ENCODE assay signal across 8 cellular contexts in genomic region chr2:31136732-31137131, GRCh38. TPM values are rescaled to one million over a fixed set of nuclear protein-coding genes. Genes with fewer than 3 reads are reported as not detected.
A peak's percentile ranks its signal among the peaks of the same experiment; 100 is the strongest.
DNase-seq lines count a peak whose midpoint lies in the region; ATAC-seq and TF ChIP-seq lines count a peak whose summit lies in the region.

No MANE protein-coding gene starts in this region.

- peaks cover 48% of the 10 kb centered on the region for H3K27me3 Mint-ChIP-seq in activated CD8-positive, alpha-beta T cell treated with anti-CD3 and anti-CD28 coated beads for 36 hours
- H3K27me3 Mint-ChIP-seq in activated CD8-positive, alpha-beta T cell treated with anti-CD3 and anti-CD28 coated beads, Interleukin-2, amount 10 ng/mL, durations not matched to agents 7 days and 5 days (ENCODE audit: low read depth) = peaks cover 45% of the 10 kb centered on the region
- H3K27me3 Mint-ChIP-seq in glutamatergic neuron (ENCODE audit: unreplicated experiment) = peaks cover 12% of the 10 kb centered on the region

- no peak for TF ChIP-seq CTCF in activated CD8-positive, alpha-beta T cell treated with anti-CD3 and anti-CD28 coated beads for 36 hours (IDR thresholded peaks at IDR 0.05)
- TF ChIP-seq CTCF in glutamatergic neuron (IDR thresholded peaks at IDR 0.05; ENCODE audit: partially characterized antibody, unreplicated experiment) = no peak

- CTCF ChIA-PET in activated CD8-positive, alpha-beta T cell treated with anti-CD3 and anti-CD28 coated beads for 36 hours (lab: Charles Lee) = interaction anchor here (1.6 kb wide), 1 partner anchor 97 kb away, joined by 4 read pairs; the partner anchor contains the start of gene EHD3
- CTCF ChIA-PET in activated CD8-positive, alpha-beta T cell treated with anti-CD3 and anti-CD28 coated beads, Interleukin-2, amount 10 ng/mL, durations not matched to agents 7 days and 5 days (lab: Charles Lee) = no interaction called here

- peak; percentile 12 for DNase-seq in activated CD8-positive, alpha-beta T cell treated with anti-CD3 and anti-CD28 coated beads for 36 hours
- DNase-seq in activated CD8-positive, alpha-beta T cell treated with anti-CD3 and anti-CD28 coated beads, Interleukin-2, amount 10 ng/mL, durations not matched to agents 7 days and 5 days = no peak
- DNase-seq in RPMI8226 = peak; percentile 43
- DNase-seq in glutamatergic neuron = no peak
- no peak for DNase-seq in stimulated activated effector memory CD8-positive, alpha-beta T cell treated with anti-CD3 and anti-CD28 coated beads, Interleukin-12 subunit alpha, Interleukin-12 subunit beta, amount 100 ng/mL, for 72 hours (ENCODE audit: low spot score in 2 of 2)
- no peak for DNase-seq in H4 (ENCODE audit: low spot score)
- no peak for DNase-seq in NCI-H748 treated with DMSO at 0.1 percent for 48 hours (lab: John Stamatoyannopoulos, UW)

- H3K36me3 Mint-ChIP-seq in activated CD8-positive, alpha-beta T cell treated with anti-CD3 and anti-CD28 coated beads for 36 hours (ENCODE audit: low read depth) = no peaks in the 10 kb centered on the region
- no peaks in the 10 kb centered on the region for H3K36me3 Mint-ChIP-seq in activated CD8-positive, alpha-beta T cell treated with anti-CD3 and anti-CD28 coated beads, Interleukin-2, amount 10 ng/mL, durations not matched to agents 7 days and 5 days (ENCODE audit: low read depth)
- H3K36me3 Mint-ChIP-seq in glutamatergic neuron (ENCODE audit: unreplicated experiment) = no peaks in the 10 kb centered on the region
- H3K36me3 Mint-ChIP-seq in stimulated activated effector memory CD8-positive, alpha-beta T cell treated with anti-CD3 and anti-CD28 coated beads, Interleukin-12 subunit alpha, Interleukin-12 subunit beta, amount 100 ng/mL, for 72 hours = no peaks in the 10 kb centered on the region

- H3K4me3 Mint-ChIP-seq in activated CD8-positive, alpha-beta T cell treated with anti-CD3 and anti-CD28 coated beads for 36 hours = peak overlapping the region; percentile 64
- H3K4me3 Mint-ChIP-seq in activated CD8-positive, alpha-beta T cell treated with anti-CD3 and anti-CD28 coated beads, Interleukin-2, amount 10 ng/mL, durations not matched to agents 7 days and 5 days = no peak overlapping the region
- peak overlapping the region; percentile 81 for H3K4me3 Mint-ChIP-seq in glutamatergic neuron (ENCODE audit: unreplicated experiment)
- H3K4me3 Mint-ChIP-seq in stimulated activated effector memory CD8-positive, alpha-beta T cell treated with anti-CD3 and anti-CD28 coated beads, Interleukin-12 subunit alpha, Interleukin-12 subunit beta, amount 100 ng/mL, for 72 hours = peak overlapping the region; percentile 61

- H3K9me3 Mint-ChIP-seq in activated CD8-positive, alpha-beta T cell treated with anti-CD3 and anti-CD28 coated beads for 36 hours = no peaks in the 10 kb centered on the region
- H3K9me3 Mint-ChIP-seq in activated CD8-positive, alpha-beta T cell treated with anti-CD3 and anti-CD28 coated beads, Interleukin-2, amount 10 ng/mL, durations not matched to agents 7 days and 5 days (ENCODE audit: insufficient read depth) = no peaks in the 10 kb centered on the region
- H3K9me3 Mint-ChIP-seq in glutamatergic neuron (ENCODE audit: unreplicated experiment) = peaks cover 3% of the 10 kb centered on the region
- H3K9me3 Mint-ChIP-seq in stimulated activated effector memory CD8-positive, alpha-beta T cell treated with anti-CD3 and anti-CD28 coated beads, Interleukin-12 subunit alpha, Interleukin-12 subunit beta, amount 100 ng/mL, for 72 hours = no peaks in the 10 kb centered on the region

- intact Hi-C loops in activated CD8-positive, alpha-beta T cell treated with anti-CD3 and anti-CD28 coated beads for 36 hours (cut with micrococcal nuclease) = no loop called here

- no peak overlapping the region for H3K27ac Mint-ChIP-seq in activated CD8-positive, alpha-beta T cell treated with anti-CD3 and anti-CD28 coated beads for 36 hours
- H3K27ac Mint-ChIP-seq in activated CD8-positive, alpha-beta T cell treated with anti-CD3 and anti-CD28 coated beads, Interleukin-2, amount 10 ng/mL, durations not matched to agents 7 days and 5 days = no peak overlapping the region
- no peak overlapping the region for H3K27ac Mint-ChIP-seq in glutamatergic neuron (ENCODE audit: unreplicated experiment)
- H3K27ac Mint-ChIP-seq in stimulated activated effector memory CD8-positive, alpha-beta T cell treated with anti-CD3 and anti-CD28 coated beads, Interleukin-12 subunit alpha, Interleukin-12 subunit beta, amount 100 ng/mL, for 72 hours = no peak overlapping the region

- POLR2A ChIA-PET in activated CD8-positive, alpha-beta T cell treated with anti-CD3 and anti-CD28 coated beads for 36 hours (lab: Charles Lee) = no interaction called here
- POLR2A ChIA-PET in activated CD8-positive, alpha-beta T cell treated with anti-CD3 and anti-CD28 coated beads, Interleukin-2, amount 10 ng/mL, durations not matched to agents 7 days and 5 days (lab: Charles Lee) = no interaction called here

- no peak for ATAC-seq in activated CD8-positive, alpha-beta T cell treated with anti-CD3 and anti-CD28 coated beads for 36 hours
- no peak for ATAC-seq in activated CD8-positive, alpha-beta T cell treated with anti-CD3 and anti-CD28 coated beads, Interleukin-2, amount 10 ng/mL, durations not matched to agents 7 days and 5 days
- no peak for ATAC-seq in stimulated activated effector memory CD8-positive, alpha-beta T cell treated with anti-CD3 and anti-CD28 coated beads, Interleukin-12 subunit alpha, Interleukin-12 subunit beta, amount 100 ng/mL, for 72 hours
- no peak for ATAC-seq in GM19467 (IDR thresholded peaks at IDR 0.05; ENCODE audit: unreplicated experiment)

- peaks cover 8% of the 10 kb centered on the region for H3K4me1 Mint-ChIP-seq in activated CD8-positive, alpha-beta T cell treated with anti-CD3 and anti-CD28 coated beads for 36 hours (ENCODE audit: low read depth)
- peaks cover 10% of the 10 kb centered on the region for H3K4me1 Mint-ChIP-seq in activated CD8-positive, alpha-beta T cell treated with anti-CD3 and anti-CD28 coated beads, Interleukin-2, amount 10 ng/mL, durations not matched to agents 7 days and 5 days (ENCODE audit: low read depth)
- peaks cover 19% of the 10 kb centered on the region for H3K4me1 Mint-ChIP-seq in glutamatergic neuron (ENCODE audit: low read depth, unreplicated experiment)
- peaks cover 8% of the 10 kb centered on the region for H3K4me1 Mint-ChIP-seq in stimulated activated effector memory CD8-positive, alpha-beta T cell treated with anti-CD3 and anti-CD28 coated beads, Interleukin-12 subunit alpha, Interleukin-12 subunit beta, amount 100 ng/mL, for 72 hours

RNA-seq across cellular contexts. Expression of gene GALNT14, which starts 1.5 kb away (rescaled TPM):
- 1 to 10 TPM; 1.1 to 1.9 TPM for total RNA-seq in activated CD8-positive, alpha-beta T cell treated with anti-CD3 and anti-CD28 coated beads for 36 hours
- total RNA-seq in activated CD8-positive, alpha-beta T cell treated with anti-CD3 and anti-CD28 coated beads, Interleukin-2, amount 10 ng/mL, durations not matched to agents 7 days and 5 days = not detected
- total RNA-seq in glutamatergic neuron (ENCODE audit: unreplicated experiment) = 14.4 TPM
- total RNA-seq in H4 (2014; rRNA removed; shearing (Covaris generic)) = 12.2 and 12.9 TPM in 2 replicates

Comparison
In these comparisons a context has a peak if more than half of its experiments do, and no peak if none do; other contexts are left out.
1. DNase-seq: peak in activated CD8-positive, alpha-beta T cell treated with anti-CD3 and anti-CD28 coated beads for 36 hours (single experiment) and RPMI8226 (single experiment); none in activated CD8-positive, alpha-beta T cell treated with anti-CD3 and anti-CD28 coated beads, Interleukin-2, amount 10 ng/mL, durations not matched to agents 7 days and 5 days (single experiment), glutamatergic neuron (single experiment), stimulated activated effector memory CD8-positive, alpha-beta T cell treated with anti-CD3 and anti-CD28 coated beads, Interleukin-12 subunit alpha, Interleukin-12 subunit beta, amount 100 ng/mL, for 72 hours (0 of 2), H4 (single experiment) and NCI-H748 treated with DMSO at 0.1 percent for 48 hours (single experiment).